Comparison of ENCODE assay signal across 18 cellular contexts in the genomic region with DNA sequence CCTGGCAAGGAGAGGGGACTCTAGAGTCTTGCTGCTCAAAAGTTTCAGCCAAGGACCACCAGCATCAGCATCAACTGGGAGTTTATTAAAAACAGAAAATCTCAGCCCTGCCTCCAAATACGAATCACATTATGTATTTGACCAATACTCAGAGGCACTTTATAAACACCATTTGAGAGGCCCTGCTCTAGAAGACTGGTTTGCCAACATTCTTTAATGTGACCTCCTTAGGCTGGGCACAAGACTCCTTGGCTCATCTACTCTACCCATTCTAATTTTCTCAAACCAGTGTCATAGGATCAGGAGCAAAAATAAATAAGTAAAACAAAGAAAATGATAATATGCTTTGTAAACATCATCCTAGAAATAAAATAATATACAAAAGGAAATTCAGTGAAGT. TPM values are rescaled to one million over a fixed set of nuclear protein-coding genes. Genes with fewer than 3 reads are reported as not detected.
DNase-seq lines count a peak whose midpoint lies in the region; ATAC-seq and TF ChIP-seq lines count a peak whose summit lies in the region.
"Had no signal": no experiment of that assay in that cellular context is flagged by ENCODE, and none has a peak within 500 bp of the region (broad histone marks: within the 10 kb centered on the region; RNA-seq: fewer than 3 reads in every experiment).

No MANE protein-coding gene starts in this region.

- no peak overlapping the region for H3K4me3 Mint-ChIP-seq in activated CD4-positive, alpha-beta T cell treated with anti-CD3 and anti-CD28 coated beads, Interleukin-2, amount 10 ng/mL, durations not matched to agents 7 days and 5 days
- H3K4me3 Mint-ChIP-seq: CD4-positive, alpha-beta memory T cell; GM23338; HFFc6 had no signal

- H3K36me3 ChIP-seq in left lung (no peaks in the 10 kb centered on the region), lower lobe of right lung (no peaks in the 10 kb centered on the region), stomach smooth muscle (ENCODE audit: control insufficient read depth in 2 of 2, insufficient read depth in 2 of 2, low read length in 2 of 2) (no peaks in the 10 kb centered on the region)
- H3K36me3 ChIP-seq: HAP-1 had no signal

- CTCF ChIA-PET in activated CD4-positive, alpha-beta T cell treated with anti-CD3 and anti-CD28 coated beads, Interleukin-2, amount 10 ng/mL, durations not matched to agents 7 days and 5 days (lab: Charles Lee) = no interaction called here

- H3K4me3 ChIP-seq in left lung = no peak overlapping the region
- no peak overlapping the region for H3K4me3 ChIP-seq in lower lobe of right lung
- no peak overlapping the region for H3K4me3 ChIP-seq in stomach smooth muscle (ENCODE audit: low read length in 2 of 2)
- H3K4me3 ChIP-seq: GM23338, HAP-1 had no signal

- H3K36me3 Mint-ChIP-seq in activated CD4-positive, alpha-beta T cell treated with anti-CD3 and anti-CD28 coated beads, Interleukin-2, amount 10 ng/mL, durations not matched to agents 7 days and 5 days (ENCODE audit: low read depth) = no peaks in the 10 kb centered on the region
- H3K36me3 Mint-ChIP-seq: CD4-positive, alpha-beta memory T cell had no signal

- H3K9ac ChIP-seq in stomach smooth muscle (ENCODE audit: low read length in 2 of 2) = no peak overlapping the region

- H3K27me3 ChIP-seq in left lung = no peaks in the 10 kb centered on the region
- no peaks in the 10 kb centered on the region for H3K27me3 ChIP-seq in lower lobe of right lung (ENCODE audit: low read depth)
- H3K27me3 ChIP-seq in stomach smooth muscle (ENCODE audit: control insufficient read depth in 1 of 2, insufficient read depth in 2 of 2, low read length in 2 of 2) = no peaks in the 10 kb centered on the region

- no peaks in the 10 kb centered on the region for H3K9me3 Mint-ChIP-seq in activated CD4-positive, alpha-beta T cell treated with anti-CD3 and anti-CD28 coated beads, Interleukin-2, amount 10 ng/mL, durations not matched to agents 7 days and 5 days
- H3K9me3 Mint-ChIP-seq: GM23338 had no signal

- no peak overlapping the region for H3K27ac Mint-ChIP-seq in activated CD4-positive, alpha-beta T cell treated with anti-CD3 and anti-CD28 coated beads, Interleukin-2, amount 10 ng/mL, durations not matched to agents 7 days and 5 days
- H3K27ac Mint-ChIP-seq: GM23338, HFFc6 had no signal

- ATAC-seq in left lung (peak; percentile 91), lower lobe of right lung (peak; percentile 80 to 81)
- ATAC-seq: GM23338 had no signal

- peaks cover 0 to 2% of the 10 kb centered on the region in 2 donors for H3K9me3 ChIP-seq in left lung
- H3K9me3 ChIP-seq in lower lobe of right lung = no peaks in the 10 kb centered on the region
- no peaks in the 10 kb centered on the region for H3K9me3 ChIP-seq in stomach smooth muscle (ENCODE audit: control insufficient read depth in 2 of 2, low read length in 2 of 2)
- H3K9me3 ChIP-seq: HAP-1 had no signal

- TF ChIP-seq CTCF in left lung (IDR thresholded peaks at IDR 0.05) = no peak
- TF ChIP-seq CTCF in lower lobe of right lung (IDR thresholded peaks at IDR 0.05) = no peak

- H3K27me3 Mint-ChIP-seq in activated CD4-positive, alpha-beta T cell treated with anti-CD3 and anti-CD28 coated beads, Interleukin-2, amount 10 ng/mL, durations not matched to agents 7 days and 5 days = peaks cover 3% of the 10 kb centered on the region

- H3K4me1 ChIP-seq in left lung (peaks cover 0 to 8% of the 10 kb centered on the region in 2 donors), lower lobe of right lung (no peaks in the 10 kb centered on the region), stomach smooth muscle (ENCODE audit: control insufficient read depth, insufficient read depth, low read length) (peaks cover 19% of the 10 kb centered on the region)
- H3K4me1 ChIP-seq: HAP-1 had no signal

- intact Hi-C loops in left lung (cut with DNase I) (no loop called here), lower lobe of right lung (cut with DNase I) (no loop called here)

- POLR2A ChIA-PET in activated CD4-positive, alpha-beta T cell treated with anti-CD3 and anti-CD28 coated beads, Interleukin-2, amount 10 ng/mL, durations not matched to agents 7 days and 5 days (lab: Charles Lee) = no interaction called here

- H3K27ac ChIP-seq in left lung (peak overlapping the region in 1 of 2 donors; percentile 41), lower lobe of right lung (no peak overlapping the region), stomach smooth muscle (ENCODE audit: low read length) (peak overlapping the region; percentile 7)

- DNase-seq in left lung (no peak), lower lobe of right lung (no peak)
- DNase-seq in activated effector memory CD4-positive, alpha-beta T cell treated with anti-CD3 and anti-CD28 coated beads, Interleukin-2, amount 50 U/mL, for 16 hours = no peak
- no peak for DNase-seq in activated CD4-positive, alpha-beta T cell treated with anti-CD3 and anti-CD28 coated beads, Interleukin-2, amount 10 ng/mL, durations not matched to agents 7 days and 5 days
- DNase-seq in activated naive CD4-positive, alpha-beta T cell treated with anti-CD3 and anti-CD28 coated beads, Interleukin-2, amount 50 U/mL, for 16 hours = no peak
- DNase-seq: C1 segment of cervical spinal cord; Calu3; CD4-positive, alpha-beta memory T cell; COR-L47; DMS53; DMS79 treated with DMSO at 0.1 percent for 48 hours; GF-D8; HFFc6 had no signal

- no peaks in the 10 kb centered on the region for H3K4me1 Mint-ChIP-seq in activated CD4-positive, alpha-beta T cell treated with anti-CD3 and anti-CD28 coated beads, Interleukin-2, amount 10 ng/mL, durations not matched to agents 7 days and 5 days
- H3K4me1 Mint-ChIP-seq: CD4-positive, alpha-beta memory T cell; GM23338 had no signal

RNA-seq across cellular contexts. Expression of gene ABCC9, which starts 52.8 kb away (rescaled TPM):
- total RNA-seq in left lung (10 to 100 TPM; 14.1 to 30.5 TPM), lower lobe of right lung (27.5 TPM)
- total RNA-seq in activated CD4-positive, alpha-beta T cell treated with anti-CD3 and anti-CD28 coated beads, Interleukin-2, amount 10 ng/mL, durations not matched to agents 7 days and 5 days = not detected
- total RNA-seq: A673; Calu3; CD4-positive, alpha-beta memory T cell; G401; GM23338 had no signal

Comparison
In these comparisons a context has a peak if more than half of its experiments do, and no peak if none do; other contexts are left out.
1. RNA of gene ABCC9, which starts 52.8 kb away (total RNA-seq): 14.1 to 30.5 TPM in left lung and 27.5 TPM in lower lobe of right lung (single experiment); not detected in activated CD4-positive, alpha-beta T cell treated with anti-CD3 and anti-CD28 coated beads, Interleukin-2, amount 10 ng/mL, durations not matched to agents 7 days and 5 days; every median in the first group is over 10 times any median in the second.